In the genomic region with DNA sequence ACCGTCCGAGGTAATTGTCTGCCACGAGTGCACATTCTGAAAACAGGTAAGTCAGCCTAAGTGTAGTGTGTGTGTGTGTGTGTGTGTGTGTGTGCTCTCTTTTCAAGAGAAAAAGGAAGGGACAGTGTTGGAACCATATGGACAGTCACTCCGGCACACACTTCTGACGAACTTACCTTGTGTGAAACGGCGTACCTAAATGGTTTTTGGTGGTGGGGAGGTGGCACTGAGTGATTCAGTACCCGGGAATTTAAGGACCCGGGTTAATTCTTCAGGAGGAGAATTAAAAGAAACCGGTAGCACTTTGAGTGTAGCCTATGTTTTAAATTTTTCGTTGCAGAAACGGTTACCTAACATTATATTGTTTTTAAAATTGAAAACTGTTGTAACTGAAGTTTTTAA, we compare ENCODE assay signal across 8 cellular contexts. TPM values are rescaled to one million over a fixed set of nuclear protein-coding genes. Genes with fewer than 3 reads are reported as not detected.
DNase-seq lines count a peak whose midpoint lies in the region; ATAC-seq, FAIRE-seq and TF ChIP-seq lines count a peak whose summit lies in the region.

No MANE protein-coding gene starts in this region.

- H3F3A ChIP-seq in PC-3 (ENCODE audit: low read length, unreplicated experiment), result no peaks in the 10 kb centered on the region

- peak overlapping the region; percentile 97 for H3K4me3 ChIP-seq in PC-3 (ENCODE audit: low read length)
- H3K4me3 ChIP-seq in ovary, result peak overlapping the region; percentile 90

- H3K9ac ChIP-seq in PC-3 (ENCODE audit: low read length), result peak overlapping the region; percentile 92

- H3K79me2 ChIP-seq in PC-3 (ENCODE audit: low read length), result peaks cover 77% of the 10 kb centered on the region

- H3K9me3 ChIP-seq in PC-3 (ENCODE audit: low read length) (no peaks in the 10 kb centered on the region), ovary (no peaks in the 10 kb centered on the region)

- FAIRE-seq in GM12892 (lab: Jason Lieb, UNC), result peak; percentile 38

- H3K27ac ChIP-seq in PC-3 (ENCODE audit: low read length) (peak overlapping the region; percentile 90), ovary (peak overlapping the region; percentile 92)

- CTCF ChIA-PET in PC-3 (lab: Charles Lee), result no interaction called here

- TF ChIP-seq CTCF in PC-3 (conservative IDR thresholded peaks at IDR 0.05; ENCODE audit: low read depth, low read length) (no peak), ovary (IDR thresholded peaks at IDR 0.05) (no peak)

- no peaks in the 10 kb centered on the region for H3K27me3 ChIP-seq in PC-3 (ENCODE audit: low read length)
- H3K27me3 ChIP-seq in ovary, result no peaks in the 10 kb centered on the region

- peak; percentile 21 for ATAC-seq in PC-3
- peak; percentile 46 for ATAC-seq in esophagus mucosa
- ATAC-seq in HG02571 (IDR thresholded peaks at IDR 0.05; ENCODE audit: unreplicated experiment), result no peak

- WGBS in ovary, 3 donors, result 0 to 1% (median 0%) methylated on average over 12 of the region's 12 CpGs

- peaks cover 15% of the 10 kb centered on the region for H3K4me1 ChIP-seq in PC-3 (ENCODE audit: insufficient read depth, low read length)
- H3K4me1 ChIP-seq in ovary (ENCODE audit: insufficient read depth), result peaks cover 4% of the 10 kb centered on the region

- H2AFZ ChIP-seq in PC-3 (ENCODE audit: low read length), result peak overlapping the region; percentile 86

- no peaks in the 10 kb centered on the region for H3K9me2 ChIP-seq in PC-3 (replicated peaks; ENCODE audit: low read length)

- peaks cover 21% of the 10 kb centered on the region for H3K36me3 ChIP-seq in PC-3 (ENCODE audit: low read depth, low read length)
- H3K36me3 ChIP-seq in ovary, result no peaks in the 10 kb centered on the region

- DNase-seq in GM12892 (ENCODE audit: insufficient read length) (no peak), PC-3 (no peak), ovary (no peak), SIG-M5 (lab: John Stamatoyannopoulos, UW) (no peak)
- DNase-seq in activated effector memory CD4-positive, alpha-beta T cell treated with anti-CD3 and anti-CD28 coated beads, Interleukin-2, amount 50 U/mL, for 16 hours, result no peak
- no peak for DNase-seq in NK-92 treated with Interleukin-12 subunit alpha and Interleukin-12 subunit beta, amount 100 ng/mL, for 24 hours (lab: John Stamatoyannopoulos, UW)

- TF ChIP-seq EP300 in ovary (IDR thresholded peaks at IDR 0.05), result no peak

- POLR2A ChIA-PET in PC-3 (lab: Charles Lee; ENCODE audit: unreplicated experiment), result no interaction called here

- H4K20me1 ChIP-seq in PC-3 (ENCODE audit: low read length), result peaks cover 14% of the 10 kb centered on the region; the same call in 1 of the 2 replicates

- TSS peak; percentile 61 for BruUV-seq in PC-3 (replicated peaks; lab: Mats Ljungman, UMichigan)

- H3K4me2 ChIP-seq in PC-3 (ENCODE audit: low read length), result peak overlapping the region; percentile 93

- intact Hi-C loops in PC-3 (cut with micrococcal nuclease), result no loop called here
- intact Hi-C loops in ovary (cut with DNase I), result no loop called here

- TF ChIP-seq POLR2A in GM12892 (IDR thresholded peaks at IDR 0.05; ENCODE audit: low read depth, low read length) (no peak), ovary (IDR thresholded peaks at IDR 0.05) (no peak)

RNA-seq across cellular contexts. Expression of a gene that starts 0.3 kb away (rescaled TPM):
- polyA plus RNA-seq in GM12892 (2012; ENCODE audit: missing spikeins), result 11.3 TPM
- total RNA-seq in PC-3 (2014; rRNA removed), result 7.9 and 14.9 TPM in 2 replicates
- 8.9 TPM for total RNA-seq in esophagus mucosa
- total RNA-seq in ovary, result 10 to 100 TPM; 13.2 to 19.1 (median 16.7) TPM
- 10 to 100 TPM; 11.6 to 12.7 TPM for polyA plus RNA-seq in ovary

RNA-seq across cellular contexts. Expression of a gene that starts 0.9 kb away (rescaled TPM):
- 43.2 TPM for polyA plus RNA-seq in GM12892 (2012; ENCODE audit: missing spikeins)
- total RNA-seq in PC-3 (2014; rRNA removed), result 39.3 and 48.0 TPM in 2 replicates
- 57.0 TPM for total RNA-seq in esophagus mucosa
- 100 to 1,000 TPM in 1 of 7 donors, 10 to 100 TPM in 6; 55.9 to 107 (median 81.3) TPM for total RNA-seq in ovary
- polyA plus RNA-seq in ovary, result 10 to 100 TPM; 26.3 to 28.8 TPM
